ENCODE assay signal across 8 cellular contexts in genomic region chr3:196186661-196187573, GRCh38. TPM values are rescaled to one million over a fixed set of nuclear protein-coding genes. Genes with fewer than 3 reads are reported as not detected.
A peak's percentile ranks its signal among the peaks of the same experiment; 100 is the strongest.
DNase-seq lines count a peak whose midpoint lies in the region; ATAC-seq and TF ChIP-seq lines count a peak whose summit lies in the region.

No MANE protein-coding gene starts in this region.

- peaks cover 4 to 25% of the 10 kb centered on the region in 2 donors for H3K4me1 ChIP-seq in naive thymus-derived CD4-positive, alpha-beta T cell (ENCODE audit: control insufficient read depth in 2 of 2, insufficient read depth in 2 of 2, low read length in 2 of 2)

- peak; percentile 2 for TF ChIP-seq POLR2A in GM10847 (IDR thresholded peaks at IDR 0.05; ENCODE audit: extremely low read depth, insufficient read length)

- H3K4me3 ChIP-seq in naive thymus-derived CD4-positive, alpha-beta T cell (ENCODE audit: low read length), result peak overlapping the region; percentile 7

- no peaks in the 10 kb centered on the region for H3K9me3 ChIP-seq in naive thymus-derived CD4-positive, alpha-beta T cell (ENCODE audit: control insufficient read depth in 2 of 3, low read length in 3 of 3)

- peak overlapping the region in 8 of 10 donors; percentile 29 to 70 (median 52) for H3K4me3 Mint-ChIP-seq in naive thymus-derived CD4-positive, alpha-beta T cell

- peak overlapping the region; percentile 21 for H3K27ac ChIP-seq in naive thymus-derived CD4-positive, alpha-beta T cell (ENCODE audit: low read depth, low read length)

- H3K36me3 Mint-ChIP-seq in naive thymus-derived CD4-positive, alpha-beta T cell, result peaks cover 0 to 4% (median 0%) of the 10 kb centered on the region in 5 donors

- H3K36me3 ChIP-seq in naive thymus-derived CD4-positive, alpha-beta T cell (ENCODE audit: control insufficient read depth in 2 of 3, insufficient read depth in 3 of 3, low read length in 3 of 3), result no peaks in the 10 kb centered on the region

- ATAC-seq in GM21576 (IDR thresholded peaks at IDR 0.05; ENCODE audit: unreplicated experiment) (peak; percentile 44), HG02623 (IDR thresholded peaks at IDR 0.05; ENCODE audit: unreplicated experiment) (no peak)
- peak; percentile 4 for ATAC-seq in naive thymus-derived CD4-positive, alpha-beta T cell

- peak overlapping the region in 7 of 9 donors; percentile 14 to 82 (median 67) for H3K27ac Mint-ChIP-seq in naive thymus-derived CD4-positive, alpha-beta T cell

- no peaks in the 10 kb centered on the region for H3K9me3 Mint-ChIP-seq in naive thymus-derived CD4-positive, alpha-beta T cell

- POLR2A ChIA-PET in naive thymus-derived CD4-positive, alpha-beta T cell (lab: Charles Lee), result interaction anchor here (0.8 to 1.9 kb wide), 3 partner anchors 8 to 118 kb away, joined by 3 to 7 read pairs (median 3); no protein-coding TSS in a partner anchor
- POLR2A ChIA-PET in HEK293T (lab: Yijun Ruan, JAX), result no interaction called here

- no peaks in the 10 kb centered on the region for H3K27me3 ChIP-seq in naive thymus-derived CD4-positive, alpha-beta T cell (ENCODE audit: control insufficient read depth in 2 of 2, insufficient read depth in 2 of 2, low read length in 2 of 2)

- no peaks in the 10 kb centered on the region for H3K27me3 Mint-ChIP-seq in naive thymus-derived CD4-positive, alpha-beta T cell

- CTCF ChIA-PET in naive thymus-derived CD4-positive, alpha-beta T cell (lab: Charles Lee), result interaction anchor here (0.7 to 19.6 kb wide), 2 partner anchors 113 to 1111 kb away, joined by 3 to 209 read pairs; no protein-coding TSS in a partner anchor
- CTCF ChIA-PET in HEK293T (lab: Yijun Ruan, JAX), result interaction anchor here (0.9 kb wide), 1 partner anchor 114 kb away, joined by 3 read pairs; no protein-coding TSS in a partner anchor

- DNase-seq in NCI-H1436 treated with DMSO at 0.1 percent for 48 hours (lab: John Stamatoyannopoulos, UW) (peak; percentile 60), anterior cingulate cortex (lab: John Stamatoyannopoulos, UW) (peak in 41 of 58 donors; percentile 21 to 69 (median 42)), HEK293T (ENCODE audit: extremely low spot score) (no peak)
- no peak for DNase-seq in naive thymus-derived CD4-positive, alpha-beta T cell
- no peak for DNase-seq in stimulated activated CD8-positive, alpha-beta memory T cell treated with anti-CD3 and anti-CD28 coated beads, Interleukin-4, amount 100 ng/mL, for 48 hours

- intact Hi-C loops in naive thymus-derived CD4-positive, alpha-beta T cell (cut with micrococcal nuclease), result no loop called here

- peaks cover 11 to 49% (median 16%) of the 10 kb centered on the region in 7 donors for H3K4me1 Mint-ChIP-seq in naive thymus-derived CD4-positive, alpha-beta T cell

TF ChIP-seq in HEK293T, 16 proteins besides CTCF, POLR2A, EP300 and RAD21:
- TF ChIP-seq FOXA1 (IDR thresholded peaks at IDR 0.05) (no peak), L3MBTL2 (conservative IDR thresholded peaks at IDR 0.05) (no peak), ARNT (IDR thresholded peaks at IDR 0.05) (no peak), FOXK2 (IDR thresholded peaks at IDR 0.05) (no peak), PKNOX1 (IDR thresholded peaks at IDR 0.05) (no peak), FOXM1 (IDR thresholded peaks at IDR 0.05; ENCODE audit: borderline replicate concordance) (no peak), BHLHE40 (IDR thresholded peaks at IDR 0.05; ENCODE audit: borderline replicate concordance) (no peak), ELF4 (IDR thresholded peaks at IDR 0.05) (no peak), CTBP1 (IDR thresholded peaks at IDR 0.05; ENCODE audit: borderline replicate concordance) (no peak), ZNF384 (IDR thresholded peaks at IDR 0.05) (no peak), HDGF (IDR thresholded peaks at IDR 0.05; ENCODE audit: borderline replicate concordance) (no peak)

RNA-seq across cellular contexts. Expression of gene ZDHHC19, which starts 24.3 kb away (rescaled TPM):
- under 1 TPM in 1 of 5 experiments, not detected in 4; 0.58 TPM for total RNA-seq in naive thymus-derived CD4-positive, alpha-beta T cell
- not detected for polyA plus RNA-seq in naive thymus-derived CD4-positive, alpha-beta T cell

RNA-seq across cellular contexts. Expression of gene SLC51A, which starts 29.4 kb away (rescaled TPM):
- total RNA-seq in naive thymus-derived CD4-positive, alpha-beta T cell, result not detected
- 1 to 10 TPM in 1 of 2 donors, under 1 TPM in 1; 0.39 to 1.4 TPM for polyA plus RNA-seq in naive thymus-derived CD4-positive, alpha-beta T cell

Comparison
In these comparisons a context has a peak if more than half of its experiments do, and no peak if none do; other contexts are left out.
1. DNase-seq: peak in NCI-H1436 treated with DMSO at 0.1 percent for 48 hours (single experiment) and anterior cingulate cortex (41 of 58); none in naive thymus-derived CD4-positive, alpha-beta T cell (0 of 9), stimulated activated CD8-positive, alpha-beta memory T cell treated with anti-CD3 and anti-CD28 coated beads, Interleukin-4, amount 100 ng/mL, for 48 hours (single experiment) and HEK293T (single experiment).